Comparison of ENCODE assay signal across 15 cellular contexts in genomic region chr2:109061736-109062557, GRCh38.
DNase-seq lines count a peak whose midpoint lies in the region; ATAC-seq, FAIRE-seq and TF ChIP-seq lines count a peak whose summit lies in the region.
"Had no signal": no experiment of that assay in that cellular context is flagged by ENCODE, and none has a peak within 500 bp of the region (broad histone marks: within the 10 kb centered on the region; RNA-seq: fewer than 3 reads in every experiment).

No MANE protein-coding gene starts in this region.

- H3K4me1 Mint-ChIP-seq in Caco-2 (ENCODE audit: low read depth, unreplicated experiment) = peaks cover 38% of the 10 kb centered on the region
- H3K4me1 Mint-ChIP-seq in stimulated activated memory B cell treated with anti-CD40 and anti-IgM and Interleukin-4, amounts not matched to agents 10 μg/mL and 1 μg/mL and 100 μg/mL, for 72 hours = no peaks in the 10 kb centered on the region
- H3K4me1 Mint-ChIP-seq: B cell had no signal

- H3K9ac ChIP-seq in Karpas-422 (ENCODE audit: low read length) = no peak overlapping the region

- no peaks in the 10 kb centered on the region for H4K20me1 ChIP-seq in Karpas-422 (ENCODE audit: insufficient read depth, low read depth, low read length)

- no peak overlapping the region for H3K4me2 ChIP-seq in Karpas-422 (ENCODE audit: low read depth, low read length, poor library complexity, severe bottlenecking)

- CTCF ChIA-PET in Caco-2 (lab: Charles Lee) = interaction anchor here (0.6 kb wide), 1 partner anchor 26 kb away, joined by 3 read pairs; no protein-coding TSS in a partner anchor

- H3K27me3 ChIP-seq in Caco-2 (replicated peaks; ENCODE audit: control insufficient read depth, insufficient read depth, low read length) (no peaks in the 10 kb centered on the region), Karpas-422 (ENCODE audit: low read length) (no peaks in the 10 kb centered on the region), small intestine (ENCODE audit: control insufficient read depth in 2 of 2, insufficient read depth in 2 of 2, low read length in 2 of 2) (no peaks in the 10 kb centered on the region)

- H3K36me3 Mint-ChIP-seq in Caco-2 (ENCODE audit: insufficient read depth, unreplicated experiment) = no peaks in the 10 kb centered on the region
- H3K36me3 Mint-ChIP-seq in stimulated activated memory B cell treated with anti-CD40 and anti-IgM and Interleukin-4, amounts not matched to agents 10 μg/mL and 1 μg/mL and 100 μg/mL, for 72 hours = no peaks in the 10 kb centered on the region
- H3K36me3 Mint-ChIP-seq: CD4-positive, alpha-beta memory T cell had no signal

- peak overlapping the region; percentile 75 for H3K27ac Mint-ChIP-seq in Caco-2 (ENCODE audit: unreplicated experiment)
- H3K27ac Mint-ChIP-seq in stimulated activated memory B cell treated with anti-CD40 and anti-IgM and Interleukin-4, amounts not matched to agents 10 μg/mL and 1 μg/mL and 100 μg/mL, for 72 hours = no peak overlapping the region
- H3K27ac Mint-ChIP-seq: B cell; CD4-positive, alpha-beta memory T cell had no signal

- H3K4me1 ChIP-seq in Caco-2 (peaks cover 56% of the 10 kb centered on the region), Karpas-422 (ENCODE audit: low read length) (0 out of 2 replicates have a peak, but pooled peaks cover 2% of the 10 kb centered on the region), small intestine (ENCODE audit: control insufficient read depth in 2 of 2, insufficient read depth in 1 of 2, low read depth in 1 of 2, low read length in 1 of 2) (peaks cover 6 to 20% of the 10 kb centered on the region in 2 donors)

- no TSS peak for BruUV-seq in Caco-2 (replicated peaks; lab: Mats Ljungman, UMichigan)

- H3K36me3 ChIP-seq in Caco-2 (ENCODE audit: control insufficient read depth, insufficient read depth, low read length) (no peaks in the 10 kb centered on the region), Karpas-422 (ENCODE audit: insufficient read depth, low read length) (no peaks in the 10 kb centered on the region), small intestine (ENCODE audit: control insufficient read depth in 2 of 2, insufficient read depth in 2 of 2, low read length in 2 of 2) (no peaks in the 10 kb centered on the region)

- H3K9me3 Mint-ChIP-seq in Caco-2 (ENCODE audit: unreplicated experiment) = no peaks in the 10 kb centered on the region
- no peaks in the 10 kb centered on the region for H3K9me3 Mint-ChIP-seq in stimulated activated memory B cell treated with anti-CD40 and anti-IgM and Interleukin-4, amounts not matched to agents 10 μg/mL and 1 μg/mL and 100 μg/mL, for 72 hours
- H3K9me3 Mint-ChIP-seq: CD4-positive, alpha-beta memory T cell had no signal

- no peak overlapping the region for H2AFZ ChIP-seq in Karpas-422 (ENCODE audit: low read length)

- intact Hi-C loops in Caco-2 (cut with micrococcal nuclease; ENCODE audit: unreplicated experiment) = loop anchor here (1.0 to 5.0 kb wide), 3 partner anchors 8 to 135 kb away; no protein-coding TSS in a partner anchor

- no peaks in the 10 kb centered on the region for H3K9me2 ChIP-seq in Karpas-422 (replicated peaks; ENCODE audit: insufficient read depth, low read length)

- DNase-seq in Caco-2 (peak; percentile 58 to 67), Karpas-422 (peak; percentile 12), mesenteric fat pad (ENCODE audit: low spot score) (peak; percentile 62), small intestine (peak; percentile 92), NCI-H2081 treated with DMSO at 0.1 percent for 48 hours (lab: John Stamatoyannopoulos, UW) (no peak)
- DNase-seq: C1 segment of cervical spinal cord; CD4-positive, alpha-beta memory T cell; DMS53; GF-D8 had no signal

- H3K4me3 ChIP-seq in Caco-2 (ENCODE audit: low read depth, low read length) = no peak overlapping the region
- H3K4me3 ChIP-seq in Karpas-422 (ENCODE audit: low read length) = no peak overlapping the region
- no peak overlapping the region for H3K4me3 ChIP-seq in small intestine (ENCODE audit: low read depth in 1 of 2, low read length in 2 of 2)

- WGBS in small intestine, 3 donors = 28 to 60% (median 41%) methylated on average over 7 of the region's 7 CpGs

- no peaks in the 10 kb centered on the region for H3K27me3 Mint-ChIP-seq in Caco-2 (ENCODE audit: insufficient read depth, unreplicated experiment)
- H3K27me3 Mint-ChIP-seq in stimulated activated memory B cell treated with anti-CD40 and anti-IgM and Interleukin-4, amounts not matched to agents 10 μg/mL and 1 μg/mL and 100 μg/mL, for 72 hours = peaks cover 28% of the 10 kb centered on the region

- H3K9me3 ChIP-seq in Caco-2 (no peaks in the 10 kb centered on the region), Karpas-422 (ENCODE audit: low read length) (no peaks in the 10 kb centered on the region), small intestine (ENCODE audit: control insufficient read depth, low read depth) (no peaks in the 10 kb centered on the region)

- TF ChIP-seq CTCF in Caco-2 (IDR thresholded peaks at IDR 0.05; ENCODE audit: insufficient read depth in 1 of 2, low read depth in 1 of 2, low read length in 1 of 2, severe bottlenecking in 1 of 2, unreplicated experiment in 1 of 2) = no peak

- H3K79me2 ChIP-seq in Karpas-422 (ENCODE audit: low read length) = no peaks in the 10 kb centered on the region

- H3K27ac ChIP-seq in Karpas-422 (ENCODE audit: low read length) (no peak overlapping the region), small intestine (ENCODE audit: low read depth in 1 of 2, low read length in 1 of 2) (peak overlapping the region; percentile 63 to 82)

- ATAC-seq in stimulated activated memory B cell treated with anti-CD40 and anti-IgM and Interleukin-4, amounts not matched to agents 10 μg/mL and 1 μg/mL and 100 μg/mL, for 72 hours = no peak
- no peak for ATAC-seq in HG02588 (IDR thresholded peaks at IDR 0.05; ENCODE audit: unreplicated experiment)

- no peak for FAIRE-seq in small intestine (lab: Jason Lieb, UNC)
- FAIRE-seq: A204.1, GM19239, H1 had no signal

- POLR2A ChIA-PET in Caco-2 (lab: Charles Lee) = no interaction called here

- peak overlapping the region; percentile 46 for H3K4me3 Mint-ChIP-seq in Caco-2 (ENCODE audit: unreplicated experiment)
- H3K4me3 Mint-ChIP-seq in stimulated activated memory B cell treated with anti-CD40 and anti-IgM and Interleukin-4, amounts not matched to agents 10 μg/mL and 1 μg/mL and 100 μg/mL, for 72 hours = no peak overlapping the region
- H3K4me3 Mint-ChIP-seq: B cell; CD4-positive, alpha-beta memory T cell had no signal
